Comparison of ENCODE assay signal across 13 cellular contexts in genomic region chr16:84689126-84689525, GRCh38. TPM values are rescaled to one million over a fixed set of nuclear protein-coding genes. Genes with fewer than 3 reads are reported as not detected.
DNase-seq lines count a peak whose midpoint lies in the region; ATAC-seq and TF ChIP-seq lines count a peak whose summit lies in the region.
"Had no signal": no experiment of that assay in that cellular context is flagged by ENCODE, and none has a peak within 500 bp of the region (broad histone marks: within the 10 kb centered on the region; RNA-seq: fewer than 3 reads in every experiment).

No MANE protein-coding gene starts in this region.

- H3K36me3 ChIP-seq in right atrium auricular region (no peaks in the 10 kb centered on the region), body of pancreas (replicated peaks in 1 of 2; ENCODE audit: insufficient read depth in 1 of 2, low read depth in 2 of 2) (no peaks in the 10 kb centered on the region)
- H3K36me3 ChIP-seq: vagina had no signal

- no peaks in the 10 kb centered on the region for H3K4me1 ChIP-seq in right atrium auricular region
- peaks cover 9% of the 10 kb centered on the region for H3K4me1 ChIP-seq in body of pancreas
- H3K4me1 ChIP-seq: vagina had no signal

- 54 to 81% methylated on average over 8 of the region's 8 CpGs for WGBS in body of pancreas, 2 donors

- peaks cover 9% of the 10 kb centered on the region for H3K9me3 Mint-ChIP-seq in T-helper 2 cell treated with Interferon-gamma antibody and Interleukin-4, amounts not matched to agents 5 μg/mL and 100 μg/mL, for 36 hours

- no peak for ATAC-seq in body of pancreas
- ATAC-seq: sciatic nerve had no signal

- H3K4me3 ChIP-seq in retinal pigment epithelial cell (ENCODE audit: low read length) (no peak overlapping the region), right atrium auricular region (no peak overlapping the region), body of pancreas (no peak overlapping the region)
- H3K4me3 ChIP-seq: vagina had no signal

- peaks cover 16% of the 10 kb centered on the region for H3K4me1 Mint-ChIP-seq in T-helper 2 cell treated with Interferon-gamma antibody and Interleukin-4, amounts not matched to agents 5 μg/mL and 100 μg/mL, for 36 hours (ENCODE audit: low read depth)

- no peak for TF ChIP-seq POLR2A in body of pancreas (IDR thresholded peaks at IDR 0.05)

- peak overlapping the region; percentile 46; the same call in 1 of the 2 replicates for H3K27ac ChIP-seq in RWPE1
- H3K27ac ChIP-seq in right atrium auricular region: no peak overlapping the region
- no peak overlapping the region for H3K27ac ChIP-seq in body of pancreas
- H3K27ac ChIP-seq: vagina had no signal

- H3K27me3 Mint-ChIP-seq in T-helper 2 cell treated with Interferon-gamma antibody and Interleukin-4, amounts not matched to agents 5 μg/mL and 100 μg/mL, for 36 hours (ENCODE audit: low read depth): peaks cover 19% of the 10 kb centered on the region

- H3K27me3 ChIP-seq in right atrium auricular region (no peaks in the 10 kb centered on the region), body of pancreas (no peaks in the 10 kb centered on the region)
- H3K27me3 ChIP-seq: vagina had no signal

- peak; percentile 86 for DNase-seq in GM04503 (ENCODE audit: low read depth)
- DNase-seq in RWPE1 (ENCODE audit: low spot score): no peak
- DNase-seq in fibroblast of gingiva (ENCODE audit: low read depth): peak; percentile 69
- DNase-seq in retinal pigment epithelial cell (ENCODE audit: low read depth): peak; percentile 60
- no peak for DNase-seq in right atrium auricular region (ENCODE audit: low spot score)
- DNase-seq in T-helper 2 cell treated with Interferon-gamma antibody and Interleukin-4, amounts not matched to agents 5 μg/mL and 100 μg/mL, for 36 hours (ENCODE audit: low spot score): no peak
- no peak for DNase-seq in body of pancreas
- no peak for DNase-seq in NCI-H345 treated with DMSO at 0.1 percent for 48 hours (lab: John Stamatoyannopoulos, UW; ENCODE audit: unreplicated experiment)
- DNase-seq: activated CD4-positive, alpha-beta T cell treated with anti-CD3 and anti-CD28 coated beads for 4 hours; activated gamma-delta T cell; DND-41 had no signal

- CTCF ChIA-PET in RWPE1 (lab: Yijun Ruan, JAX): interaction anchor here (1.3 kb wide), 1 partner anchor 183 kb away, joined by 4 read pairs; no protein-coding TSS in a partner anchor

- TF ChIP-seq CTCF in RWPE1 (conservative IDR thresholded peaks at IDR 0.05; ENCODE audit: low read depth): no peak
- TF ChIP-seq CTCF in retinal pigment epithelial cell (conservative IDR thresholded peaks at IDR 0.05; ENCODE audit: low read depth, low read length): no peak
- TF ChIP-seq CTCF in right atrium auricular region (IDR thresholded peaks at IDR 0.05): no peak
- no peak for TF ChIP-seq CTCF in body of pancreas (IDR thresholded peaks at IDR 0.05)

- intact Hi-C loops in body of pancreas (cut with DNase I): no loop called here

- H3K36me3 Mint-ChIP-seq in T-helper 2 cell treated with Interferon-gamma antibody and Interleukin-4, amounts not matched to agents 5 μg/mL and 100 μg/mL, for 36 hours (ENCODE audit: low read depth): no peaks in the 10 kb centered on the region

- POLR2A ChIA-PET in RWPE1 (lab: Yijun Ruan, JAX; ENCODE audit: low non-redundant PET): no interaction called here

- no peak overlapping the region for H3K27ac Mint-ChIP-seq in T-helper 2 cell treated with Interferon-gamma antibody and Interleukin-4, amounts not matched to agents 5 μg/mL and 100 μg/mL, for 36 hours

- H3K9me3 ChIP-seq in right atrium auricular region (no peaks in the 10 kb centered on the region), body of pancreas (no peaks in the 10 kb centered on the region)
- H3K9me3 ChIP-seq: vagina had no signal

- no peak overlapping the region for H3K4me3 Mint-ChIP-seq in T-helper 2 cell treated with Interferon-gamma antibody and Interleukin-4, amounts not matched to agents 5 μg/mL and 100 μg/mL, for 36 hours

RNA-seq across cellular contexts. Expression of gene USP10, which starts 10.7 kb away (rescaled TPM):
- total RNA-seq in right atrium auricular region (10 to 100 TPM; 44.9 to 52.3 TPM), body of pancreas (10 to 100 TPM; 24.6 to 32.3 TPM)

RNA-seq across cellular contexts. Expression of gene KLHL36, which starts 40.8 kb away (rescaled TPM):
- total RNA-seq in right atrium auricular region (10 to 100 TPM; 36.2 to 44.1 TPM), body of pancreas (10 to 100 TPM; 39.7 to 50.8 TPM)

Comparison
In these comparisons a context has a peak if more than half of its experiments do, and no peak if none do; other contexts are left out.
1. DNase-seq: peak in GM04503 (single experiment), fibroblast of gingiva (single experiment) and retinal pigment epithelial cell (single experiment); none in RWPE1 (single experiment), right atrium auricular region (single experiment), T-helper 2 cell treated with Interferon-gamma antibody and Interleukin-4, amounts not matched to agents 5 μg/mL and 100 μg/mL, for 36 hours (single experiment), body of pancreas (0 of 4) and NCI-H345 treated with DMSO at 0.1 percent for 48 hours (single experiment).